2 cellular contexts compared by ENCODE assay signal in the genomic region with DNA sequence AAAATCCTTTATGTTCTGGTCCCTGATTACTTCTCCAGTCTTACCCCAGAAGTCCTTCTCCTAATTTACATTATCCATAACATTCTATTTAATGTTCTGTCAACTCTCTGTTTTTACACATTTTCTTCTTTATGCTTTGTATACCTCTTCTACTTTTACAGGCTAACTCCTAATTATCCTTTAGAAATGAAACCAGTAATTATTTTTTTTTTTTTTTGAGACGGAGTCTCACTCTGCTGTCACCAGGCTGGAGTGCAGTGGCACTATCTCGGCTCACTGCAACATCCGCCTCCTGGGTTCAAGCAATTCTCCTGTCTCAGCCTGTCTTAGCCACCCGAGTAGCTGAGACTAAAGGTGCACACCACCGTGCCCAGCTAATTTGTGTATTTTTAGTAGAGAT.
TF ChIP-seq lines count a peak whose summit lies in the region.

No MANE protein-coding gene starts in this region.

TF ChIP-seq in HEK293, 187 proteins besides CTCF, POLR2A, EP300 and RAD21:
- TF ChIP-seq ZNF354C (tag by site-specific recombination; IDR thresholded peaks at IDR 0.05; ENCODE audit: borderline replicate concordance, low read depth) = no peak
- 0 out of 2 replicates have a peak, but pooled peaks have one; percentile 17 for TF ChIP-seq ZNF600 (tag by site-specific recombination; IDR thresholded peaks at IDR 0.05)
- TF ChIP-seq ZNF214 (tag by site-specific recombination; IDR thresholded peaks at IDR 0.05; ENCODE audit: borderline replicate concordance) = no peak
- no peak for TF ChIP-seq ZNF394 (tag by site-specific recombination; IDR thresholded peaks at IDR 0.05; ENCODE audit: borderline replicate concordance)
- peak; percentile 93 for TF ChIP-seq SP7 (tag by site-specific recombination; IDR thresholded peaks at IDR 0.05)
- TF ChIP-seq ZNF184 (tag by site-specific recombination; IDR thresholded peaks at IDR 0.05) = no peak
- TF ChIP-seq YY1 (tag by site-specific recombination; IDR thresholded peaks at IDR 0.05) = no peak
- no peak for TF ChIP-seq ZNF830 (tag by site-specific recombination; IDR thresholded peaks at IDR 0.05; ENCODE audit: low read depth)
- 0 out of 2 replicates have a peak, but pooled peaks have one; percentile 11 for TF ChIP-seq ZNF664 (tag by site-specific recombination; IDR thresholded peaks at IDR 0.05)
- TF ChIP-seq ZNF223 (tag by site-specific recombination; IDR thresholded peaks at IDR 0.05) = no peak
- TF ChIP-seq KLF1 (tag by site-specific recombination; IDR thresholded peaks at IDR 0.05) = no peak
- TF ChIP-seq ZNF843 (tag by site-specific recombination; IDR thresholded peaks at IDR 0.05) = no peak
- TF ChIP-seq, protein P1, sequence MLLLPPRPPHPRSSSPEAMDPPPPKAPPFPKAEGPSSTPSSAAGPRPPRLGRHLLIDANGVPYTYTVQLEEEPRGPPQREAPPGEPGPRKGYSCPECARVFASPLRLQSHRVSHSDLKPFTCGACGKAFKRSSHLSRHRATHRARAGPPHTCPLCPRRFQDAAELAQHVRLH (tag by site-specific recombination; IDR thresholded peaks at IDR 0.05) = no peak
- no peak for TF ChIP-seq ZSCAN30 (tag by site-specific recombination; IDR thresholded peaks at IDR 0.05)
- TF ChIP-seq SCRT2 (tag by site-specific recombination; IDR thresholded peaks at IDR 0.05) = no peak
- no peak for TF ChIP-seq FEZF1 (tag by site-specific recombination; IDR thresholded peaks at IDR 0.05)
- TF ChIP-seq ZNF335 (tag by site-specific recombination; conservative IDR thresholded peaks at IDR 0.05) = no peak

TF ChIP-seq in K562, 482 proteins besides CTCF, POLR2A, EP300 and RAD21:
- TF ChIP-seq, protein P2, sequence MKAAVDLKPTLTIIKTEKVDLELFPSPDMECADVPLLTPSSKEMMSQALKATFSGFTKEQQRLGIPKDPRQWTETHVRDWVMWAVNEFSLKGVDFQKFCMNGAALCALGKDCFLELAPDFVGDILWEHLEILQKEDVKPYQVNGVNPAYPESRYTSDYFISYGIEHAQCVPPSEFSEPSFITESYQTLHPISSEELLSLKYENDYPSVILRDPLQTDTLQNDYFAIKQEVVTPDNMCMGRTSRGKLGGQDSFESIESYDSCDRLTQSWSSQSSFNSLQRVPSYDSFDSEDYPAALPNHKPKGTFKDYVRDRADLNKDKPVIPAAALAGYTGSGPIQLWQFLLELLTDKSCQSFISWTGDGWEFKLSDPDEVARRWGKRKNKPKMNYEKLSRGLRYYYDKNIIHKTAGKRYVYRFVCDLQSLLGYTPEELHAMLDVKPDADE (conservative IDR thresholded peaks at IDR 0.05; ENCODE audit: control insufficient read depth, low read depth, low read length) = no peak
- TF ChIP-seq HMG20B (CRISPR knock-in tag; IDR thresholded peaks at IDR 0.05) (no peak), TCF3 (CRISPR knock-in tag; IDR thresholded peaks at IDR 0.05) (no peak), PURB (CRISPR knock-in tag; IDR thresholded peaks at IDR 0.05; ENCODE audit: low read depth) (no peak), SREBF2 (CRISPR knock-in tag; IDR thresholded peaks at IDR 0.05) (no peak), LEF1 (IDR thresholded peaks at IDR 0.05) (no peak), CHD4 (IDR thresholded peaks at IDR 0.05; ENCODE audit: insufficient read depth, insufficient replicate concordance, low read depth, low read length, poor library complexity, severe bottlenecking) (no peak)
